Comparison of ENCODE assay signal across 27 cellular contexts in the genomic region with DNA sequence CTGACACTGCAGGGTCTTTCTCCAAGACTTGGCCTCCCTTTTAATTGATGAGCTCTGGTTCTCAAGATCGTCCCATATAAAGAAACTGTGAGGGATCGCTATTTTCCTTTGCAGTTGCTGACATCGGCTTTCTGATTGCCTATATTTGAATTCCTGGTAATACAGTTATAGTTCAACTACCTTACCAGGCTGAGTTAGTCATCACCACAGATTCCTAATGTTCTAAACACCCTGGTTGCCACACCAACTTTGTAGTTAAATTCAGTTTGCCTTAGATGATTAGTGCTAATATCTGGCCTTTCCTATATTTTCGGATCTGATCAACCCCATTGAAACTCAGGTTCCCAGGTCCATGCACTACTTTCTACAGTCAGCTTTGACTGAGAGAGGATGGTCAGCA.
A peak's percentile ranks its signal among the peaks of the same experiment; 100 is the strongest.
DNase-seq lines count a peak whose midpoint lies in the region; ATAC-seq, FAIRE-seq and TF ChIP-seq lines count a peak whose summit lies in the region.
"Had no signal": no experiment of that assay in that cellular context is flagged by ENCODE, and none has a peak within 500 bp of the region (broad histone marks: within the 10 kb centered on the region; RNA-seq: fewer than 3 reads in every experiment).

No MANE protein-coding gene starts in this region.

- no peak overlapping the region for H3K9ac ChIP-seq in astrocyte (ENCODE audit: low read length)
- H3K9ac ChIP-seq: BLaER1 had no signal

- H2AFZ ChIP-seq in astrocyte (ENCODE audit: low read depth, low read length), result no peak overlapping the region

- DNase-seq in astrocyte (ENCODE audit: low read depth) (no peak), glomerular visceral epithelial cell (ENCODE audit: extremely low spot score) (peak; percentile 17), renal cortical epithelial cell (ENCODE audit: low read depth) (peak; percentile 76), lower leg skin (ENCODE audit: low spot score in 2 of 2) (no peak)
- DNase-seq: 8988T; ACHN; BE2C; C1 segment of cervical spinal cord; CD4-positive, alpha-beta memory T cell; CD4-positive, CD25-positive, alpha-beta regulatory T cell; CD8-positive, alpha-beta memory T cell; COR-L47; DMS 273 treated with DMSO at 0.1 percent for 48 hours; DMS153; DMS53; DMS79; DND-41; EL; GDM1 had no signal

- no peak for TF ChIP-seq POLR2A in lower leg skin (IDR thresholded peaks at IDR 0.05)

- no peaks in the 10 kb centered on the region for H3K9me3 ChIP-seq in astrocyte (ENCODE audit: insufficient read depth, low read depth, low read length)
- H3K9me3 ChIP-seq: BE2C, BLaER1 had no signal

- H3K4me3 ChIP-seq in astrocyte (ENCODE audit: insufficient read depth, low read depth, low read length) (no peak overlapping the region), lower leg skin (ENCODE audit: low read depth, poor library complexity, severe bottlenecking) (no peak overlapping the region)
- H3K4me3 ChIP-seq: BLaER1, GM12878 had no signal

- peak; percentile 5 for FAIRE-seq in astrocyte (lab: Jason Lieb, UNC)
- FAIRE-seq: A204.1, GM12878, GM12892, GM18507 had no signal

- no peak overlapping the region for H3K27ac ChIP-seq in astrocyte (ENCODE audit: low read depth, low read length)
- H3K27ac ChIP-seq: BLaER1 had no signal

- intact Hi-C loops in lower leg skin (cut with DNase I; ENCODE audit: low total_unique reads), result no loop called here

- H3K4me1 Mint-ChIP-seq in astrocyte (ENCODE audit: low read depth, unreplicated experiment), result no peaks in the 10 kb centered on the region
- H3K4me1 Mint-ChIP-seq in stimulated activated memory B cell treated with anti-CD40 and anti-IgM and Interleukin-4, amounts not matched to agents 10 μg/mL and 1 μg/mL and 100 μg/mL, for 72 hours, result no peaks in the 10 kb centered on the region
- H3K4me1 Mint-ChIP-seq: CD14-positive monocyte; CD4-positive, alpha-beta memory T cell; CD4-positive, CD25-positive, alpha-beta regulatory T cell; CD8-positive, alpha-beta memory T cell had no signal

- no peak overlapping the region for H3K27ac Mint-ChIP-seq in astrocyte (ENCODE audit: unreplicated experiment)
- H3K27ac Mint-ChIP-seq in stimulated activated memory B cell treated with anti-CD40 and anti-IgM and Interleukin-4, amounts not matched to agents 10 μg/mL and 1 μg/mL and 100 μg/mL, for 72 hours, result no peak overlapping the region
- H3K27ac Mint-ChIP-seq: CD14-positive monocyte; CD4-positive, alpha-beta memory T cell; CD4-positive, CD25-positive, alpha-beta regulatory T cell; CD8-positive, alpha-beta memory T cell had no signal

- no peaks in the 10 kb centered on the region for H3K9me3 Mint-ChIP-seq in astrocyte (ENCODE audit: unreplicated experiment)
- no peaks in the 10 kb centered on the region for H3K9me3 Mint-ChIP-seq in stimulated activated memory B cell treated with anti-CD40 and anti-IgM and Interleukin-4, amounts not matched to agents 10 μg/mL and 1 μg/mL and 100 μg/mL, for 72 hours
- H3K9me3 Mint-ChIP-seq: CD4-positive, alpha-beta memory T cell had no signal

- H3K79me2 ChIP-seq in astrocyte (ENCODE audit: insufficient read depth, low read length), result no peaks in the 10 kb centered on the region

- no peaks in the 10 kb centered on the region for H3K27me3 Mint-ChIP-seq in astrocyte (ENCODE audit: low read depth, unreplicated experiment)
- peaks cover 12% of the 10 kb centered on the region for H3K27me3 Mint-ChIP-seq in stimulated activated memory B cell treated with anti-CD40 and anti-IgM and Interleukin-4, amounts not matched to agents 10 μg/mL and 1 μg/mL and 100 μg/mL, for 72 hours

- no peak overlapping the region for H3K4me3 Mint-ChIP-seq in astrocyte (ENCODE audit: unreplicated experiment)
- no peak overlapping the region for H3K4me3 Mint-ChIP-seq in stimulated activated memory B cell treated with anti-CD40 and anti-IgM and Interleukin-4, amounts not matched to agents 10 μg/mL and 1 μg/mL and 100 μg/mL, for 72 hours
- H3K4me3 Mint-ChIP-seq: CD14-positive monocyte; CD4-positive, alpha-beta memory T cell; CD4-positive, CD25-positive, alpha-beta regulatory T cell; CD8-positive, alpha-beta memory T cell had no signal

- no peaks in the 10 kb centered on the region for H3K36me3 ChIP-seq in astrocyte (ENCODE audit: insufficient read depth, low read length)
- H3K36me3 ChIP-seq: BE2C, BLaER1 had no signal

- WGBS in lower leg skin, 2 donors, result 94 to 95% methylated on average over 4 of the region's 4 CpGs

- no peaks in the 10 kb centered on the region for H3K36me3 Mint-ChIP-seq in astrocyte (ENCODE audit: low read depth, unreplicated experiment)
- H3K36me3 Mint-ChIP-seq in stimulated activated memory B cell treated with anti-CD40 and anti-IgM and Interleukin-4, amounts not matched to agents 10 μg/mL and 1 μg/mL and 100 μg/mL, for 72 hours, result no peaks in the 10 kb centered on the region
- H3K36me3 Mint-ChIP-seq: CD14-positive monocyte; CD4-positive, alpha-beta memory T cell; CD4-positive, CD25-positive, alpha-beta regulatory T cell; CD8-positive, alpha-beta memory T cell had no signal

- ATAC-seq in stimulated activated memory B cell treated with anti-CD40 and anti-IgM and Interleukin-4, amounts not matched to agents 10 μg/mL and 1 μg/mL and 100 μg/mL, for 72 hours, result no peak
- ATAC-seq in HG03432 (IDR thresholded peaks at IDR 0.05; ENCODE audit: unreplicated experiment), result no peak
- ATAC-seq: GM12878 had no signal

- no peaks in the 10 kb centered on the region for H3K4me1 ChIP-seq in astrocyte (ENCODE audit: insufficient read depth, low read length)
- H3K4me1 ChIP-seq: BE2C had no signal

- H4K20me1 ChIP-seq in astrocyte (ENCODE audit: insufficient read depth, low read length), result no peaks in the 10 kb centered on the region
- H4K20me1 ChIP-seq: BLaER1 had no signal

- H3K27me3 ChIP-seq in astrocyte (ENCODE audit: insufficient read depth, low read length), result no peaks in the 10 kb centered on the region
- H3K27me3 ChIP-seq: BE2C, BLaER1 had no signal

- TF ChIP-seq CTCF in astrocyte (IDR thresholded peaks at IDR 0.05; ENCODE audit: insufficient read depth, low read depth, low read length) (no peak), lower leg skin (IDR thresholded peaks at IDR 0.05) (no peak)

- H3K4me2 ChIP-seq in astrocyte (ENCODE audit: low read length), result no peak overlapping the region
- H3K4me2 ChIP-seq: BLaER1 had no signal

Comparison
In these comparisons a context has a peak if more than half of its experiments do, and no peak if none do; other contexts are left out.
1. DNase-seq: peak in glomerular visceral epithelial cell (single experiment) and renal cortical epithelial cell (single experiment); none in astrocyte (single experiment) and lower leg skin (0 of 2).